Comparison of ENCODE assay signal across 15 cellular contexts in the genomic region with DNA sequence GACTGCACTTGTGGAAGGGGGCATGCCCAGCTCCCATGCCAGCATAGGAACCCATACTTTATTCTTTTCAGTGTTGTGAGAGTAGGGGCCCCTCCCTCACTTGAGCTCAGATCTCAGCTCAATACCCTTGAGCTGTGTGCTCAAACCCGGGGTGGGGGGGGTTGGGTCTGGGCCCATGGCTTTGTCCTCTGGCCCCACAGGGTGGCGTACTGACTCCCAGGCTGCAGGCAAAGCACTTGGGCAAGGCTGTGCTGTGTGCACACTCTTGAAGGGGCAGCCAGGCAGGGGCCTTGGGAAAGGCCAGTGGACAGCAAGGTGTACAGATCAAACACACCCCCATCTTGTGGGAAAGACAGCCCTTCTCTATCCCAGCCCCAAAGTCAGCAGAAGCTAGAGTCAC.
"Had no signal": no experiment of that assay in that cellular context is flagged by ENCODE, and none has a peak within 500 bp of the region (broad histone marks: within the 10 kb centered on the region; RNA-seq: fewer than 3 reads in every experiment).

No MANE protein-coding gene starts in this region.

- H3K4me1 Mint-ChIP-seq: naive thymus-derived CD8-positive, alpha-beta T cell; neural crest cell had no signal

- H3K27ac Mint-ChIP-seq: naive thymus-derived CD8-positive, alpha-beta T cell had no signal

- H3K36me3 ChIP-seq: ovary, right atrium auricular region had no signal

- H3K9me3 ChIP-seq: ovary had no signal

- H3K4me3 ChIP-seq: dorsolateral prefrontal cortex, mucosa of descending colon, ovary, right atrium auricular region, smooth muscle cell had no signal

- H3K4me2 ChIP-seq: smooth muscle cell had no signal

- DNase-seq: cortex of kidney; dorsolateral prefrontal cortex; effector CD8-positive, alpha-beta T cell; left colon; mucosa of descending colon; naive thymus-derived CD8-positive, alpha-beta T cell; nucleus accumbens; ovary; stimulated activated CD4-positive, alpha-beta T cell treated with anti-CD3 and anti-CD28 coated beads, Interleukin-2, amount 100 ng/mL, for 48 hours; stimulated activated naive CD4-positive, alpha-beta T cell treated with Interleukin-2 at 50 U/mL for 16 hours; trophoblast cell had no signal

- H3K27ac ChIP-seq: dorsolateral prefrontal cortex, ovary, right atrium auricular region had no signal

- ATAC-seq: esophagus mucosa; left colon; mucosa of descending colon; naive thymus-derived CD8-positive, alpha-beta T cell had no signal

- H3K4me3 Mint-ChIP-seq: naive thymus-derived CD8-positive, alpha-beta T cell; neural crest cell had no signal

- H3K4me1 ChIP-seq: right atrium auricular region had no signal

- H3K27me3 ChIP-seq: ovary, right atrium auricular region had no signal
